ENCODE assay signal across 1 cellular context in the genomic region with DNA sequence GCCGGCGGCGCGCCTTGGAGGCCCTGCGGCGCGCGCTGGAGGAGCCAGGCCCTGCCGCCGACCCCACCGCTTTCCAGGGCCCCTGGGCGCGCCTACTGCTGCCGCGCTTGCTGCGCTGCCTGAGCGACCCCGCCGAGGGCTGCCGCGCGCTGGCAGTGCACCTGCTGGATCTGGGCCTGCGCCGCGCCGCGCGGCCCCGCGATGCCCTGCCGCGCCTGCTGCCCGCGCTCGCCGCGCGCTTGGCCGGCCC.
TF ChIP-seq lines count a peak whose summit lies in the region.

No MANE protein-coding gene starts in this region.

TF ChIP-seq in H1, 55 proteins besides CTCF, POLR2A, EP300 and RAD21 (continued from another document):
- TF ChIP-seq CBX8 (IDR thresholded peaks at IDR 0.05; ENCODE audit: borderline replicate concordance, low read depth, low read length) (no peak), TBP (IDR thresholded peaks at IDR 0.05; ENCODE audit: low read depth, low read length) (no peak), SP1 (IDR thresholded peaks at IDR 0.05; ENCODE audit: low read depth, low read length) (no peak), JUND (IDR thresholded peaks at IDR 0.05; ENCODE audit: low read length) (no peak), RXRA (IDR thresholded peaks at IDR 0.05; ENCODE audit: insufficient read depth, low read depth, low read length) (no peak), SAP30 (IDR thresholded peaks at IDR 0.05; ENCODE audit: insufficient read depth, insufficient replicate concordance, low read length) (no peak), NRF1 (IDR thresholded peaks at IDR 0.05; ENCODE audit: low read depth, low read length) (no peak), CHD1 (IDR thresholded peaks at IDR 0.05; ENCODE audit: low read depth, low read length) (no peak), RNF2 (IDR thresholded peaks at IDR 0.05; ENCODE audit: borderline replicate concordance, low read depth, low read length, missing control alignments, poor library complexity, severe bottlenecking) (no peak), SIN3A (conservative IDR thresholded peaks at IDR 0.05 in 1 of 2, IDR thresholded peaks at IDR 0.05 in 1 of 2; ENCODE audit: low read depth in 1 of 2, low read length in 2 of 2) (0 out of 4 replicates have a peak, but pooled peaks of 1 of the 2 experiments have one; percentile 16)
